ENCODE assay signal across 21 cellular contexts in the genomic region with DNA sequence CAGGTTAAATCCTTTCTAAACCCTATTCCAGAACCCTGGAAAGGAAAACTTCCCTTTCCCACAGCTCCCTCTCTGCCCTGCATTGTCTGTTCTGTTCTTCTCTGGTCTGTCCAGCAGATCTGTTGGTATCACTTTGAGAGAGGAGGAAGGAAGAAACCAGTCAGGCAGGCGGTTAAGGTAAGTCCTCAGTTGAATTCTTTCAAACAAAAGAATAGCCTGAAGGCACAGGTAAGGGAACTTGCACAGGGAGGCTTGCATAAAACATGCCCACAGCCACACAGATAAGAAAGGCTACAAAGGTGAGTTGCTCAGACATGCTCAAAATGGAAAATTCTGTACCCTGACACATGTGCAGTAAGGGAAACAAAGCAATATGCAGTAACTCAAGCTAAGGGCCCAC.
DNase-seq lines count a peak whose midpoint lies in the region; FAIRE-seq and TF ChIP-seq lines count a peak whose summit lies in the region.
"Had no signal": no experiment of that assay in that cellular context is flagged by ENCODE, and none has a peak within 500 bp of the region (broad histone marks: within the 10 kb centered on the region; RNA-seq: fewer than 3 reads in every experiment).

No MANE protein-coding gene starts in this region.

- peak overlapping the region in 6 of 11 experiments; percentile 26 to 85 (median 74); a peak in 7 of 22 replicates for H3K4me2 ChIP-seq in BLaER1 treated with 17β-estradiol and CSF1 and Interleukin-3, amounts not matched to agents 10 nM and 100 nM
- H3K4me2 ChIP-seq in OCI-LY7 (ENCODE audit: low read length), result no peak overlapping the region

- TF ChIP-seq CTCF in HEK293 (tag by site-specific recombination; IDR thresholded peaks at IDR 0.05) (no peak), bronchial epithelial cell (IDR thresholded peaks at IDR 0.05; ENCODE audit: insufficient read depth, low read length, severe bottlenecking) (no peak), OCI-LY7 (conservative IDR thresholded peaks at IDR 0.05; ENCODE audit: low read length) (no peak)

- H3K79me2 ChIP-seq in OCI-LY7 (ENCODE audit: insufficient read depth, low read depth, low read length), result no peaks in the 10 kb centered on the region

- H3K9ac ChIP-seq in BLaER1 treated with 17β-estradiol and CSF1 and Interleukin-3, amounts not matched to agents 10 nM and 100 nM, result peak overlapping the region in 7 of 11 experiments; percentile 73 to 93 (median 89); a peak in 11 of 22 replicates
- H3K9ac ChIP-seq in iPS-20b (ENCODE audit: low read depth, low read length), result no peak overlapping the region

- BruUV-seq in OCI-LY7 (replicated peaks; lab: Mats Ljungman, UMichigan), result no TSS peak

- DNase-seq in bronchial epithelial cell (ENCODE audit: low read depth) (peak; percentile 35), NCI-H2107 (lab: John Stamatoyannopoulos, UW) (no peak), dedifferentiated amniotic fluid mesenchymal stem cell (ENCODE audit: extremely low spot score) (no peak), NCI-H510A (lab: John Stamatoyannopoulos, UW) (no peak), OCI-LY7 (ENCODE audit: low spot score) (no peak)
- DNase-seq: BE2C; CD4-positive, alpha-beta T cell; DND-41; HCEC 1CT; IMR-90; NCI-H1694; NCI-H2081; NCI-H2171 treated with DMSO at 0.1 percent for 48 hours; NCI-H446; NCI-H526 treated with DMSO at 0.1 percent for 48 hours; PC-3; Right ventricle myocardium superior had no signal

- H3K9me2 ChIP-seq in OCI-LY7 (ENCODE audit: insufficient read depth, low read length), result no peaks in the 10 kb centered on the region

- H4K20me1 ChIP-seq in BLaER1 treated with 17β-estradiol and CSF1 and Interleukin-3, amounts not matched to agents 10 nM and 100 nM, result no peaks in the 10 kb centered on the region
- H4K20me1 ChIP-seq in OCI-LY7 (ENCODE audit: insufficient read depth, low read length), result no peaks in the 10 kb centered on the region

- peaks cover 0 to 25% (median 13%) of the 10 kb centered on the region in 11 experiments; a peak in 14 of 22 replicates for H3K36me3 ChIP-seq in BLaER1 treated with 17β-estradiol and CSF1 and Interleukin-3, amounts not matched to agents 10 nM and 100 nM
- no peaks in the 10 kb centered on the region for H3K36me3 ChIP-seq in HEK293 (ENCODE audit: control insufficient read depth in 2 of 2, insufficient read depth in 1 of 2, low read length in 2 of 2)
- no peaks in the 10 kb centered on the region for H3K36me3 ChIP-seq in bronchial epithelial cell (ENCODE audit: control insufficient read depth, insufficient read depth, low read length)
- peaks cover 6% of the 10 kb centered on the region; the same call in 1 of the 2 replicates for H3K36me3 ChIP-seq in iPS-20b (ENCODE audit: insufficient read depth, low read depth, low read length)
- no peaks in the 10 kb centered on the region; the same call in 1 of the 2 replicates for H3K36me3 ChIP-seq in OCI-LY7 (ENCODE audit: insufficient read depth, low read length)
- H3K36me3 ChIP-seq: BE2C had no signal

- no peaks in the 10 kb centered on the region for H3K27me3 ChIP-seq in BLaER1 treated with 17β-estradiol and CSF1 and Interleukin-3, amounts not matched to agents 10 nM and 100 nM
- H3K27me3 ChIP-seq in bronchial epithelial cell (ENCODE audit: control insufficient read depth, insufficient read depth, low read length) (no peaks in the 10 kb centered on the region), iPS-20b (ENCODE audit: insufficient read depth, low read length) (no peaks in the 10 kb centered on the region)
- H3K27me3 ChIP-seq: BE2C had no signal

- POLR2A ChIA-PET in HEK293 (lab: Yijun Ruan, JAX), result no interaction called here
- POLR2A ChIA-PET in OCI-LY7 (lab: Charles Lee), result no interaction called here

- H3K4me3 ChIP-seq in BLaER1 treated with 17β-estradiol and CSF1 and Interleukin-3, amounts not matched to agents 10 nM and 100 nM, result peak overlapping the region; percentile 2 to 57 (median 30); a peak in 13 of 20 replicates
- H3K4me3 ChIP-seq in HEK293 (ENCODE audit: low read depth, low read length) (no peak overlapping the region), bronchial epithelial cell (ENCODE audit: low read depth, low read length) (no peak overlapping the region), iPS-20b (ENCODE audit: low read length) (peak overlapping the region; percentile 2; the same call in 1 of the 2 replicates), OCI-LY7 (ENCODE audit: low read depth, low read length, poor library complexity, severe bottlenecking) (no peak overlapping the region)

- intact Hi-C loops in OCI-LY7 (cut with micrococcal nuclease; ENCODE audit: unreplicated experiment), result no loop called here

- H3K27ac ChIP-seq in BLaER1 treated with 17β-estradiol and CSF1 and Interleukin-3, amounts not matched to agents 10 nM and 100 nM, result peak overlapping the region in 10 of 11 experiments; percentile 75 to 100 (median 97); a peak in 20 of 22 replicates
- H3K27ac ChIP-seq in HEK293 (ENCODE audit: extremely low read depth, low read depth, low read length), result no peak overlapping the region
- no peak overlapping the region for H3K27ac ChIP-seq in iPS-20b (ENCODE audit: low read length)
- no peak overlapping the region for H3K27ac ChIP-seq in OCI-LY7 (ENCODE audit: low read depth, low read length, poor library complexity, severe bottlenecking)

- peaks cover 41 to 82% (median 69%) of the 10 kb centered on the region in 10 experiments for H3K4me1 ChIP-seq in BLaER1 treated with 17β-estradiol and CSF1 and Interleukin-3, amounts not matched to agents 10 nM and 100 nM
- H3K4me1 ChIP-seq in HEK293 (ENCODE audit: control insufficient read depth, insufficient read depth, low read length) (no peaks in the 10 kb centered on the region), iPS-20b (ENCODE audit: insufficient read depth, low read length) (peaks cover 24% of the 10 kb centered on the region), OCI-LY7 (ENCODE audit: insufficient read depth, low read length, poor library complexity, severe bottlenecking) (peaks cover 39% of the 10 kb centered on the region)

- H3K9me3 ChIP-seq in BLaER1 treated with 17β-estradiol and CSF1 and Interleukin-3, amounts not matched to agents 10 nM and 100 nM (replicated peaks in 1 of 11), result peaks cover 39 to 99% (median 49%) of the 10 kb centered on the region in 11 experiments
- H3K9me3 ChIP-seq in HEK293 (ENCODE audit: control insufficient read depth, insufficient read depth, low read depth, low read length), result no peaks in the 10 kb centered on the region
- peaks cover 25% of the 10 kb centered on the region for H3K9me3 ChIP-seq in iPS-20b (ENCODE audit: insufficient read depth, low read depth, low read length)
- peaks cover 29% of the 10 kb centered on the region; the same call in 1 of the 2 replicates for H3K9me3 ChIP-seq in OCI-LY7 (ENCODE audit: low read length)
- H3K9me3 ChIP-seq: BE2C had no signal

- FAIRE-seq in bronchial epithelial cell (lab: Jason Lieb, UNC), result peak; percentile 40
- FAIRE-seq: GM12891 had no signal

- H2AFZ ChIP-seq in OCI-LY7 (ENCODE audit: low read length), result no peak overlapping the region

- CTCF ChIA-PET in HEK293 (lab: Yijun Ruan, JAX) (no interaction called here), OCI-LY7 (lab: Charles Lee; ENCODE audit: unreplicated experiment) (no interaction called here)

TF ChIP-seq in HEK293, 187 proteins besides CTCF, POLR2A, EP300 and RAD21:
- peak; percentile 50 for TF ChIP-seq SETDB1 (IDR thresholded peaks at IDR 0.05; ENCODE audit: insufficient read length, low read length)
- TF ChIP-seq, protein P1, sequence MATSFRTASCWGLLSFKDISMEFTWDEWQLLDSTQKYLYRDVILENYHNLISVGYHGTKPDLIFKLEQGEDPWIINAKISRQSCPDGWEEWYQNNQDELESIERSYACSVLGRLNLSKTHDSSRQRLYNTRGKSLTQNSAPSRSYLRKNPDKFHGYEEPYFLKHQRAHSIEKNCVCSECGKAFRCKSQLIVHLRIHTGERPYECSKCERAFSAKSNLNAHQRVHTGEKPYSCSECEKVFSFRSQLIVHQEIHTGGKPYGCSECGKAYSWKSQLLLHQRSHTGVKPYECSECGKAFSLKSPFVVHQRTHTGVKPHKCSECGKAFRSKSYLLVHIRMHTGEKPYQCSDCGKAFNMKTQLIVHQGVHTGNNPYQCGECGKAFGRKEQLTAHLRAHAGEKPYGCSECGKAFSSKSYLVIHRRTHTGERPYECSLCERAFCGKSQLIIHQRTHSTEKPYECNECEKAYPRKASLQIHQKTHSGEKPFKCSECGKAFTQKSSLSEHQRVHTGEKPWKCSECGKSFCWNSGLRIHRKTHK (tag by site-specific recombination; IDR thresholded peaks at IDR 0.05), result no peak
TF ChIP-seq in HEK293: peak in this region for 1.

Comparison
In these comparisons a context has a peak if more than half of its experiments do, and no peak if none do; other contexts are left out.
1. H3K27ac ChIP-seq: peak in BLaER1 treated with 17β-estradiol and CSF1 and Interleukin-3, amounts not matched to agents 10 nM and 100 nM (10 of 11); none in HEK293 (single experiment), iPS-20b (single experiment) and OCI-LY7 (single experiment).
2. H3K4me3 ChIP-seq: peak in BLaER1 treated with 17β-estradiol and CSF1 and Interleukin-3, amounts not matched to agents 10 nM and 100 nM (10 of 10) and iPS-20b (single experiment); none in HEK293 (single experiment), bronchial epithelial cell (single experiment) and OCI-LY7 (single experiment).